In genomic region chr1:226664413-226665101, GRCh38 we compare ENCODE assay signal across 8 cellular contexts.
DNase-seq lines count a peak whose midpoint lies in the region; ATAC-seq and TF ChIP-seq lines count a peak whose summit lies in the region.

No MANE protein-coding gene starts in this region.

- no peak for TF ChIP-seq POLR2A in transverse colon (IDR thresholded peaks at IDR 0.05)

- no peak for ATAC-seq in activated CD8-positive, alpha-beta memory T cell treated with anti-CD3 and anti-CD28 coated beads, Interleukin-2, amount 10 ng/mL, durations not matched to agents 7 days and 5 days
- ATAC-seq in GM21786 (IDR thresholded peaks at IDR 0.05; ENCODE audit: unreplicated experiment) = no peak

- no peak overlapping the region for H2BK5ac ChIP-seq in mesendoderm (ENCODE audit: low read length)

- H3K27me3 ChIP-seq in mesendoderm (ENCODE audit: insufficient read depth, low read length, poor library complexity) (no peaks in the 10 kb centered on the region), transverse colon (no peaks in the 10 kb centered on the region)

- no peaks in the 10 kb centered on the region for H3K9me3 Mint-ChIP-seq in activated CD8-positive, alpha-beta memory T cell treated with anti-CD3 and anti-CD28 coated beads, Interleukin-2, amount 10 ng/mL, durations not matched to agents 7 days and 5 days (ENCODE audit: low read depth)
- no peaks in the 10 kb centered on the region for H3K9me3 Mint-ChIP-seq in chondrocyte (ENCODE audit: low read depth)

- H3K4me3 ChIP-seq in mesendoderm (ENCODE audit: low read length) = no peak overlapping the region
- no peak overlapping the region for H3K4me3 ChIP-seq in transverse colon

- no peak overlapping the region for H2BK120ac ChIP-seq in mesendoderm (ENCODE audit: low read depth, low read length)

- no peak for DNase-seq in activated CD8-positive, alpha-beta memory T cell treated with anti-CD3 and anti-CD28 coated beads, Interleukin-2, amount 10 ng/mL, durations not matched to agents 7 days and 5 days
- no peak for DNase-seq in activated CD8-positive, alpha-beta memory T cell treated with anti-CD3 and anti-CD28 coated beads, Interleukin-2, amount 50 U/mL, for 4 hours
- DNase-seq in chondrocyte (ENCODE audit: low spot score) (no peak), mesendoderm (peak; percentile 47), transverse colon (peak; percentile 30), caudate nucleus (lab: John Stamatoyannopoulos, UW) (no peak), NCI-H1092 (lab: John Stamatoyannopoulos, UW) (no peak)

- H3K36me3 ChIP-seq in mesendoderm (ENCODE audit: control insufficient read depth, insufficient read depth, low read length) (no peaks in the 10 kb centered on the region), transverse colon (no peaks in the 10 kb centered on the region)

- no peaks in the 10 kb centered on the region for H3K79me2 ChIP-seq in mesendoderm (ENCODE audit: control insufficient read depth, insufficient read depth, low read length)

- no peak overlapping the region for H3K4me2 ChIP-seq in mesendoderm (ENCODE audit: low read length)

- H2AK5ac ChIP-seq in mesendoderm (ENCODE audit: low read length) = no peak overlapping the region

- H3K4me1 ChIP-seq in mesendoderm (ENCODE audit: control insufficient read depth, low read depth, low read length) = peaks cover 6% of the 10 kb centered on the region
- H3K4me1 ChIP-seq in transverse colon = peaks cover 37 to 81% (median 54%) of the 10 kb centered on the region in 4 donors

- no peak overlapping the region for H4K8ac ChIP-seq in mesendoderm (ENCODE audit: low read depth, low read length)

- no peak overlapping the region for H3K4me3 Mint-ChIP-seq in activated CD8-positive, alpha-beta memory T cell treated with anti-CD3 and anti-CD28 coated beads, Interleukin-2, amount 10 ng/mL, durations not matched to agents 7 days and 5 days
- H3K4me3 Mint-ChIP-seq in chondrocyte (ENCODE audit: unreplicated experiment) = peak overlapping the region; percentile 31

- in situ Hi-C loops in transverse colon (cut with MboI; ENCODE audit: low pct_ligation_motif_present in 1 of 4, low pct_unique_long_range_greater_than_20kb in 1 of 4, low sequenced_read_pairs in 3 of 4) = no loop called here

- no peak overlapping the region for H3K27ac ChIP-seq in mesendoderm (ENCODE audit: low read depth, low read length)
- H3K27ac ChIP-seq in transverse colon = no peak overlapping the region
- H3K27ac ChIP-seq in caudate nucleus (ENCODE audit: low read depth, low read length) = no peak overlapping the region

- H3K79me1 ChIP-seq in mesendoderm (ENCODE audit: low read length) = no peaks in the 10 kb centered on the region

- no peak overlapping the region for H3K18ac ChIP-seq in mesendoderm (ENCODE audit: low read length)

- peaks cover 78% of the 10 kb centered on the region for H3K4me1 Mint-ChIP-seq in activated CD8-positive, alpha-beta memory T cell treated with anti-CD3 and anti-CD28 coated beads, Interleukin-2, amount 10 ng/mL, durations not matched to agents 7 days and 5 days
- H3K4me1 Mint-ChIP-seq in chondrocyte (ENCODE audit: low read depth) = peaks cover 57% of the 10 kb centered on the region

- H3K23ac ChIP-seq in mesendoderm (ENCODE audit: low read length) = no peak overlapping the region

- H4K5ac ChIP-seq in mesendoderm (ENCODE audit: low read length) = no peak overlapping the region

- no CpG with 5 or more reads among the region's 15 CpGs for WGBS in mesendoderm (ENCODE audit: extremely low coverage, insufficient coverage, low lambda C conversion rate)
- 62 to 67% methylated on average over 4 to 15 of the region's 15 CpGs for WGBS in transverse colon (ENCODE audit: low coverage in 1 of 2), 2 donors

- TF ChIP-seq EP300 in transverse colon (IDR thresholded peaks at IDR 0.05; ENCODE audit: low read depth) = no peak

- peaks cover 1% of the 10 kb centered on the region for H3K36me3 Mint-ChIP-seq in activated CD8-positive, alpha-beta memory T cell treated with anti-CD3 and anti-CD28 coated beads, Interleukin-2, amount 10 ng/mL, durations not matched to agents 7 days and 5 days
- H3K36me3 Mint-ChIP-seq in chondrocyte (ENCODE audit: low read depth) = no peaks in the 10 kb centered on the region

- H3K27me3 Mint-ChIP-seq in activated CD8-positive, alpha-beta memory T cell treated with anti-CD3 and anti-CD28 coated beads, Interleukin-2, amount 10 ng/mL, durations not matched to agents 7 days and 5 days = no peaks in the 10 kb centered on the region
- H3K27me3 Mint-ChIP-seq in chondrocyte (ENCODE audit: low read depth) = no peaks in the 10 kb centered on the region

- peak overlapping the region; percentile 26 for H3K4ac ChIP-seq in mesendoderm (ENCODE audit: low read depth, low read length)

- H3K9ac ChIP-seq in mesendoderm (ENCODE audit: low read length) = no peak overlapping the region

- no peak overlapping the region for H2BK15ac ChIP-seq in mesendoderm (replicated peaks; ENCODE audit: low read depth)

- no peak for TF ChIP-seq CTCF in chondrocyte (IDR thresholded peaks at IDR 0.05)
- no peak for TF ChIP-seq CTCF in transverse colon (IDR thresholded peaks at IDR 0.05)

- H3K56ac ChIP-seq in mesendoderm (ENCODE audit: low read length) = no peak overlapping the region

- no peaks in the 10 kb centered on the region for H3K9me3 ChIP-seq in transverse colon

- intact Hi-C loops in transverse colon (cut with DNase I; ENCODE audit: low total_unique reads) = no loop called here

- peak overlapping the region; percentile 84 for H3K27ac Mint-ChIP-seq in activated CD8-positive, alpha-beta memory T cell treated with anti-CD3 and anti-CD28 coated beads, Interleukin-2, amount 10 ng/mL, durations not matched to agents 7 days and 5 days
- peak overlapping the region; percentile 98 for H3K27ac Mint-ChIP-seq in chondrocyte (ENCODE audit: unreplicated experiment)

- CTCF ChIA-PET in activated CD8-positive, alpha-beta memory T cell treated with anti-CD3 and anti-CD28 coated beads, Interleukin-2, amount 10 ng/mL, durations not matched to agents 7 days and 5 days (lab: Charles Lee) = interaction anchor here (0.6 to 1.5 kb wide), 8 partner anchors 10 to 71 kb away, joined by 3 to 7 read pairs (median 4); no protein-coding TSS in a partner anchor

Comparison
In these comparisons a context has a peak if more than half of its experiments do, and no peak if none do; other contexts are left out.
1. DNase-seq: peak in mesendoderm (single experiment) and transverse colon (single experiment); none in activated CD8-positive, alpha-beta memory T cell treated with anti-CD3 and anti-CD28 coated beads, Interleukin-2, amount 10 ng/mL, durations not matched to agents 7 days and 5 days (single experiment), activated CD8-positive, alpha-beta memory T cell treated with anti-CD3 and anti-CD28 coated beads, Interleukin-2, amount 50 U/mL, for 4 hours (single experiment), chondrocyte (single experiment), caudate nucleus (0 of 61) and NCI-H1092 (single experiment).